ENCODE assay signal across 1 cellular context in genomic region chrX:153744210-153745066, GRCh38.
TF ChIP-seq lines count a peak whose summit lies in the region.

No MANE protein-coding gene starts in this region.

TF ChIP-seq in GM12878, 131 proteins besides CTCF, POLR2A, EP300 and RAD21:
- TF ChIP-seq STAT1 (conservative IDR thresholded peaks at IDR 0.05), result no peak
- TF ChIP-seq SRF (IDR thresholded peaks at IDR 0.05; ENCODE audit: low read depth in 2 of 2, low read length in 2 of 2), result no peak
- TF ChIP-seq ZNF274 (IDR thresholded peaks at IDR 0.05; ENCODE audit: insufficient read depth, insufficient read length), result no peak
- no peak for TF ChIP-seq MLLT1 (IDR thresholded peaks at IDR 0.05)
- no peak for TF ChIP-seq NKRF (conservative IDR thresholded peaks at IDR 0.05)
- no peak for TF ChIP-seq BHLHE40 (IDR thresholded peaks at IDR 0.05; ENCODE audit: borderline replicate concordance in 1 of 2, low read depth in 2 of 2, low read length in 1 of 2)
- TF ChIP-seq YBX1 (IDR thresholded peaks at IDR 0.05), result no peak
- TF ChIP-seq MYC (IDR thresholded peaks at IDR 0.05; ENCODE audit: insufficient read depth, insufficient read length, insufficient replicate concordance, low read length, severe bottlenecking), result no peak
- no peak for TF ChIP-seq KLF5 (IDR thresholded peaks at IDR 0.05; ENCODE audit: partially characterized antibody)
- no peak for TF ChIP-seq MEF2A (IDR thresholded peaks at IDR 0.05; ENCODE audit: insufficient read depth, low read depth, low read length)
- TF ChIP-seq E2F4 (IDR thresholded peaks at IDR 0.05; ENCODE audit: low read depth, low read length), result no peak
- TF ChIP-seq, protein P1, sequence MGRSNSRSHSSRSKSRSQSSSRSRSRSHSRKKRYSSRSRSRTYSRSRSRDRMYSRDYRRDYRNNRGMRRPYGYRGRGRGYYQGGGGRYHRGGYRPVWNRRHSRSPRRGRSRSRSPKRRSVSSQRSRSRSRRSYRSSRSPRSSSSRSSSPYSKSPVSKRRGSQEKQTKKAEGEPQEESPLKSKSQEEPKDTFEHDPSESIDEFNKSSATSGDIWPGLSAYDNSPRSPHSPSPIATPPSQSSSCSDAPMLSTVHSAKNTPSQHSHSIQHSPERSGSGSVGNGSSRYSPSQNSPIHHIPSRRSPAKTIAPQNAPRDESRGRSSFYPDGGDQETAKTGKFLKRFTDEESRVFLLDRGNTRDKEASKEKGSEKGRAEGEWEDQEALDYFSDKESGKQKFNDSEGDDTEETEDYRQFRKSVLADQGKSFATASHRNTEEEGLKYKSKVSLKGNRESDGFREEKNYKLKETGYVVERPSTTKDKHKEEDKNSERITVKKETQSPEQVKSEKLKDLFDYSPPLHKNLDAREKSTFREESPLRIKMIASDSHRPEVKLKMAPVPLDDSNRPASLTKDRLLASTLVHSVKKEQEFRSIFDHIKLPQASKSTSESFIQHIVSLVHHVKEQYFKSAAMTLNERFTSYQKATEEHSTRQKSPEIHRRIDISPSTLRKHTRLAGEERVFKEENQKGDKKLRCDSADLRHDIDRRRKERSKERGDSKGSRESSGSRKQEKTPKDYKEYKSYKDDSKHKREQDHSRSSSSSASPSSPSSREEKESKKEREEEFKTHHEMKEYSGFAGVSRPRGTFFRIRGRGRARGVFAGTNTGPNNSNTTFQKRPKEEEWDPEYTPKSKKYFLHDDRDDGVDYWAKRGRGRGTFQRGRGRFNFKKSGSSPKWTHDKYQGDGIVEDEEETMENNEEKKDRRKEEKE (IDR thresholded peaks at IDR 0.05), result no peak
- TF ChIP-seq CBFB (IDR thresholded peaks at IDR 0.05; ENCODE audit: low read depth), result no peak
- no peak for TF ChIP-seq ZNF622 (IDR thresholded peaks at IDR 0.05)
